Comparison of ENCODE assay signal across 11 cellular contexts in genomic region chr4:102627831-102628523, GRCh38.
A peak's percentile ranks its signal among the peaks of the same experiment; 100 is the strongest.
DNase-seq lines count a peak whose midpoint lies in the region; ATAC-seq, FAIRE-seq and TF ChIP-seq lines count a peak whose summit lies in the region.
"Had no signal": no experiment of that assay in that cellular context is flagged by ENCODE, and none has a peak within 500 bp of the region (broad histone marks: within the 10 kb centered on the region; RNA-seq: fewer than 3 reads in every experiment).

No MANE protein-coding gene starts in this region.

- TF ChIP-seq CTCF in GM13977 (IDR thresholded peaks at IDR 0.05; ENCODE audit: extremely low read depth, insufficient read depth, missing control alignments): no peak
- TF ChIP-seq CTCF in endothelial cell of umbilical vein (IDR thresholded peaks at IDR 0.05; ENCODE audit: extremely low read depth in 1 of 2, insufficient read depth in 1 of 2, low read depth in 1 of 2, low read length in 2 of 2): no peak
- TF ChIP-seq CTCF in GM23338 (conservative IDR thresholded peaks at IDR 0.05; ENCODE audit: low read depth in 2 of 2): no peak

- no peaks in the 10 kb centered on the region for H3F3A ChIP-seq in GM23338 (replicated peaks; ENCODE audit: low read depth)

- in situ Hi-C loops in GM13977 (cut with MboI; ENCODE audit: low pct_unique_long_range_greater_than_20kb, low sequenced_read_pairs, unreplicated experiment): loop anchor here (10.0 kb wide), 2 partner anchors 173 to 377 kb away; no protein-coding TSS in a partner anchor

- no peaks in the 10 kb centered on the region for H3K36me3 ChIP-seq in endothelial cell of umbilical vein (ENCODE audit: control insufficient read depth in 2 of 2, extremely low read depth in 1 of 2, insufficient read depth in 2 of 2, low read length in 2 of 2)
- H3K36me3 ChIP-seq in GM23338 (ENCODE audit: insufficient read depth): peaks cover 6% of the 10 kb centered on the region

- H3K4me3 Mint-ChIP-seq in GM23338: no peak overlapping the region
- H3K4me3 Mint-ChIP-seq: T-helper 1 cell treated with Interleukin-12 subunit alpha and Interleukin-12 subunit beta and Interleukin-4 antibody, amounts not matched to agents 30 μg/mL and 1 μg/mL, for 36 hours had no signal

- H3K27ac Mint-ChIP-seq in GM23338: no peak overlapping the region
- H3K27ac Mint-ChIP-seq: T-helper 1 cell treated with Interleukin-12 subunit alpha and Interleukin-12 subunit beta and Interleukin-4 antibody, amounts not matched to agents 30 μg/mL and 1 μg/mL, for 36 hours had no signal

- H3K27ac ChIP-seq in endothelial cell of umbilical vein (ENCODE audit: insufficient read depth, low read depth, low read length) (no peak overlapping the region), GM23338 (ENCODE audit: low read depth) (no peak overlapping the region)

- CTCF ChIA-PET in endothelial cell of umbilical vein (lab: Charles Lee): interaction anchor here (0.7 to 1.6 kb wide), 3 partner anchors 12 to 472 kb away, joined by 3 to 5 read pairs (median 3); partner anchors contain the start of gene BDH2

- H3K36me3 Mint-ChIP-seq in GM23338 (ENCODE audit: low read depth): peaks cover 4% of the 10 kb centered on the region; the same call in 1 of the 3 replicates

- intact Hi-C loops in endothelial cell of umbilical vein (cut with micrococcal nuclease): loop anchor here (5.0 to 10.0 kb wide), 2 partner anchors 126 to 283 kb away; partner anchors contain the start of genes NFKB1 and SLC39A8

- H3K4me3 ChIP-seq in endothelial cell of umbilical vein (replicated peaks in 1 of 3; ENCODE audit: insufficient read depth in 1 of 3, low read depth in 1 of 3, low read length in 3 of 3) (no peak overlapping the region), GM23338 (no peak overlapping the region)

- FAIRE-seq in endothelial cell of umbilical vein (lab: Jason Lieb, UNC): peak; percentile 66

- no peak for ATAC-seq in GM23338
- ATAC-seq in HG02852 (IDR thresholded peaks at IDR 0.05; ENCODE audit: unreplicated experiment): no peak
- ATAC-seq: left colon had no signal

- H3K27me3 ChIP-seq in endothelial cell of umbilical vein (ENCODE audit: control insufficient read depth in 2 of 2, insufficient read depth in 2 of 2, low read length in 2 of 2) (no peaks in the 10 kb centered on the region), GM23338 (ENCODE audit: insufficient read depth) (no peaks in the 10 kb centered on the region)

- H3K9me3 Mint-ChIP-seq in GM23338: no peaks in the 10 kb centered on the region
- H3K9me3 Mint-ChIP-seq: T-helper 1 cell treated with Interleukin-12 subunit alpha and Interleukin-12 subunit beta and Interleukin-4 antibody, amounts not matched to agents 30 μg/mL and 1 μg/mL, for 36 hours had no signal

- no peak overlapping the region for H3K9ac ChIP-seq in endothelial cell of umbilical vein (replicated peaks; ENCODE audit: extremely low read depth, insufficient read depth, low read length)

- H3K4me1 Mint-ChIP-seq in GM23338: peaks cover 8% of the 10 kb centered on the region; the same call in 2 of the 3 replicates

- peaks cover 32% of the 10 kb centered on the region for H3K4me1 ChIP-seq in endothelial cell of umbilical vein (ENCODE audit: control insufficient read depth, extremely low read depth, insufficient read depth, low read length)
- peaks cover 13% of the 10 kb centered on the region for H3K4me1 ChIP-seq in GM23338 (ENCODE audit: insufficient read depth)

- H4K20me1 ChIP-seq in endothelial cell of umbilical vein (replicated peaks; ENCODE audit: control insufficient read depth, extremely low read depth, insufficient read depth, low read length) (no peaks in the 10 kb centered on the region), GM23338 (replicated peaks; ENCODE audit: insufficient read depth) (no peaks in the 10 kb centered on the region)

- no TSS peak for BruUV-seq in endothelial cell of umbilical vein (replicated peaks; lab: Mats Ljungman, UMichigan)

- no peaks in the 10 kb centered on the region for H3K9me3 ChIP-seq in endothelial cell of umbilical vein (replicated peaks; ENCODE audit: control insufficient read depth, insufficient read depth, low read length)

- POLR2A ChIA-PET in endothelial cell of umbilical vein (lab: Charles Lee): no interaction called here

- TF ChIP-seq POLR2A in endothelial cell of umbilical vein (IDR thresholded peaks at IDR 0.05; ENCODE audit: low read depth, low read length): no peak

- dilution Hi-C loops in endothelial cell of umbilical vein (cut with MboI; ENCODE audit: extremely low pct_ligation_motif_present, low sequenced_read_pairs): no loop called here

- peaks cover 3% of the 10 kb centered on the region for H3K27me3 Mint-ChIP-seq in GM23338 (ENCODE audit: insufficient read depth, low read depth, poor library complexity)

- H3K79me2 ChIP-seq in endothelial cell of umbilical vein (ENCODE audit: control insufficient read depth, insufficient read depth, low read length) (no peaks in the 10 kb centered on the region), GM23338 (replicated peaks; ENCODE audit: insufficient read depth) (no peaks in the 10 kb centered on the region)

- H3K9me1 ChIP-seq in endothelial cell of umbilical vein (replicated peaks; ENCODE audit: control insufficient read depth, extremely low read depth, insufficient read depth, low read length): no peaks in the 10 kb centered on the region

- no peaks in the 10 kb centered on the region for H3K9me2 ChIP-seq in GM23338 (ENCODE audit: insufficient read depth)

- peak; percentile 75 for DNase-seq in A172 (ENCODE audit: low spot score)
- DNase-seq in GM13977 (ENCODE audit: low spot score): peak; percentile 23
- DNase-seq in OCI-M1 (lab: John Stamatoyannopoulos, UW): peak; percentile 35
- DNase-seq in endothelial cell of umbilical vein (ENCODE audit: low read depth, low spot score): peak; percentile 68
- DNase-seq in foreskin melanocyte: no peak
- no peak for DNase-seq in stimulated activated CD8-positive, alpha-beta memory T cell treated with anti-CD3 and anti-CD28 coated beads, Interleukin-4, amount 100 ng/mL, for 48 hours
- no peak for DNase-seq in GM23338 (ENCODE audit: low spot score)
- DNase-seq: cortex of kidney, left colon had no signal

- H2AFZ ChIP-seq in endothelial cell of umbilical vein (ENCODE audit: low read depth, low read length): no peak overlapping the region
- H2AFZ ChIP-seq in GM23338: no peak overlapping the region

- H3K4me2 ChIP-seq in endothelial cell of umbilical vein (ENCODE audit: insufficient read depth, low read length) (peak overlapping the region; percentile 20), GM23338 (no peak overlapping the region)

TF ChIP-seq in endothelial cell of umbilical vein, 7 proteins besides CTCF, POLR2A, EP300 and RAD21:
- TF ChIP-seq GATA2 (IDR thresholded peaks at IDR 0.05; ENCODE audit: insufficient read depth, insufficient read length, low read depth, low read length) (peak; percentile 74), MYC (IDR thresholded peaks at IDR 0.05; ENCODE audit: low read depth, low read length) (no peak), FOS (IDR thresholded peaks at IDR 0.05; ENCODE audit: borderline replicate concordance, insufficient read depth, low read length) (peak; percentile 96)

TF ChIP-seq in GM23338, 12 proteins besides CTCF, POLR2A, EP300 and RAD21 (continues in another document):
- TF ChIP-seq NANOG (IDR thresholded peaks at IDR 0.05; ENCODE audit: borderline replicate concordance) (no peak), POLR2AphosphoS5 (IDR thresholded peaks at IDR 0.05; ENCODE audit: low read depth) (no peak), EZH2 (IDR thresholded peaks at IDR 0.05; ENCODE audit: low read depth, unreplicated experiment) (no peak), REST (IDR thresholded peaks at IDR 0.05; ENCODE audit: unreplicated experiment) (no peak)

Comparison
In these comparisons a context has a peak if more than half of its experiments do, and no peak if none do; other contexts are left out.
1. DNase-seq: peak in A172 (single experiment), GM13977 (single experiment), OCI-M1 (single experiment) and endothelial cell of umbilical vein (single experiment); none in foreskin melanocyte (single experiment), stimulated activated CD8-positive, alpha-beta memory T cell treated with anti-CD3 and anti-CD28 coated beads, Interleukin-4, amount 100 ng/mL, for 48 hours (single experiment) and GM23338 (single experiment).